ENCODE assay signal across 15 cellular contexts in the genomic region with DNA sequence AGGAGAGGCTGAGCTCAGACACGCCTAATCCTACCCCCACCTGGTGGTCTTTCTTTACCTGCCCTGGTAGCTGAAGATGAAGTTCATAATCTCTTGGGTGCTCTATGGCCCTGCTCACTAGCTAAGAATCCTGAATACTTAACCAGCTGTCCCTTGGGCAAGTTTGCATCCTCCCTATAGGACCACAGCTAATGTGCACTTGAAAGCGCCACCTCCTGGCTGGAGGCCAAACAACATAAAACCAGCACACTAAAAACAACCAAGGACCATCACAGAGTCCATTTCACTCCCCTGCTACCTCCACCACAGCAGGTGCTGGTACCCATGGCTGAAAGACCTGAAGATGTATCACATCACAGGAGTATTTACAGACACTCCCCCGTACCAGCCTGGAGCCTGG.
DNase-seq lines count a peak whose midpoint lies in the region; ATAC-seq and TF ChIP-seq lines count a peak whose summit lies in the region.
"Had no signal": no experiment of that assay in that cellular context is flagged by ENCODE, and none has a peak within 500 bp of the region (broad histone marks: within the 10 kb centered on the region; RNA-seq: fewer than 3 reads in every experiment).

No MANE protein-coding gene starts in this region.

- DNase-seq in stimulated activated CD4-positive, alpha-beta T cell treated with anti-CD3 and anti-CD28 coated beads, Interleukin-1b, Interleukin-23, amount 100 ng/mL, for 48 hours: peak; percentile 16
- no peak for DNase-seq in stimulated activated CD4-positive, alpha-beta T cell treated with anti-CD3 and anti-CD28 coated beads, Interleukin-12 subunit alpha, Interleukin-12 subunit beta, amount 100 ng/mL, for 4 hours
- DNase-seq in H9: no peak
- DNase-seq in activated CD4-positive, alpha-beta T cell treated with anti-CD3 and anti-CD28 coated beads, Interleukin-2, amount 50 U/mL, for 48 hours: peak; percentile 12 to 32
- peak; percentile 48 for DNase-seq in stimulated activated CD8-positive, alpha-beta memory T cell treated with anti-CD3 and anti-CD28 coated beads, Interleukin-4, amount 100 ng/mL, for 48 hours
- DNase-seq: amygdala, NCI-H1694 treated with DMSO at 0.1 percent for 48 hours, NCI-H526 treated with DMSO at 0.1 percent for 48 hours had no signal

- H3K27me3 Mint-ChIP-seq in H9 (ENCODE audit: low read depth): no peaks in the 10 kb centered on the region; the same call in 1 of the 2 replicates

- H4K91ac ChIP-seq in H9 (ENCODE audit: insufficient read length, low read depth, low read length): no peak overlapping the region

- no peaks in the 10 kb centered on the region for H4K20me1 ChIP-seq in H9 (ENCODE audit: control insufficient read depth, insufficient read depth, insufficient read length)

- no peaks in the 10 kb centered on the region for H3K4me1 Mint-ChIP-seq in H9
- H3K4me1 Mint-ChIP-seq: CD4-positive, CD25-positive, alpha-beta regulatory T cell had no signal

- H3K18ac ChIP-seq in H9 (ENCODE audit: insufficient read length, low read depth, low read length): no peak overlapping the region

- WGBS in H9 (ENCODE audit: extremely low coverage, insufficient read length, low lambda C conversion rate): no CpG with 5 or more reads among the region's 3 CpGs

- H3K27me3 ChIP-seq in H9 (ENCODE audit: insufficient read depth, low read length): no peaks in the 10 kb centered on the region
- H3K27me3 ChIP-seq: SJSA1, suprapubic skin had no signal

- no peak overlapping the region for H3K14ac ChIP-seq in H9 (ENCODE audit: insufficient read depth, low read length)

- H3K36me3 Mint-ChIP-seq in H9 (ENCODE audit: insufficient read depth in 1 of 3, low read depth in 3 of 3): peaks cover 2 to 15% (median 11%) of the 10 kb centered on the region in 3 experiments; a peak in 6 of 7 replicates
- H3K36me3 Mint-ChIP-seq: CD4-positive, CD25-positive, alpha-beta regulatory T cell had no signal

- H2BK15ac ChIP-seq in H9 (ENCODE audit: low read depth, low read length): no peak overlapping the region

- H3K79me1 ChIP-seq in H9 (ENCODE audit: insufficient read depth, low read depth, low read length, poor library complexity, severe bottlenecking): no peaks in the 10 kb centered on the region

- H3K27ac Mint-ChIP-seq in H9: no peak overlapping the region
- H3K27ac Mint-ChIP-seq: CD4-positive, CD25-positive, alpha-beta regulatory T cell had no signal

- H3K27ac ChIP-seq in H9 (ENCODE audit: insufficient read length, low read depth, low read length): no peak overlapping the region
- H3K27ac ChIP-seq: coronary artery, SJSA1, suprapubic skin had no signal

- no peaks in the 10 kb centered on the region for H3K4me1 ChIP-seq in H9 (ENCODE audit: insufficient read depth, low read length)
- H3K4me1 ChIP-seq: SJSA1, suprapubic skin had no signal

- H3K4me3 Mint-ChIP-seq in H9: no peak overlapping the region

- no peaks in the 10 kb centered on the region for H3K79me2 ChIP-seq in H9 (ENCODE audit: insufficient read depth, low read length)

- no peak overlapping the region for H2BK120ac ChIP-seq in H9 (ENCODE audit: low read depth, low read length, poor library complexity, severe bottlenecking)

- peak; percentile 56; the same call in 2 of the 3 replicates for TF ChIP-seq CTCF in H9 (conservative IDR thresholded peaks at IDR 0.05)

- no peak overlapping the region for H4K5ac ChIP-seq in H9 (ENCODE audit: insufficient read length, low read depth, low read length)

- no peaks in the 10 kb centered on the region for H3K23me2 ChIP-seq in H9 (ENCODE audit: insufficient read length, low read depth, low read length, poor library complexity, severe bottlenecking)

- H4K8ac ChIP-seq in H9 (replicated peaks; ENCODE audit: insufficient read length, low read depth, low read length): no peak overlapping the region

- H2BK12ac ChIP-seq in H9 (ENCODE audit: insufficient read length, low read depth, low read length): no peak overlapping the region

- no peak overlapping the region for H3K4ac ChIP-seq in H9 (ENCODE audit: low read depth, low read length)

- H3K9me3 Mint-ChIP-seq in H9: peaks cover 30 to 37% of the 10 kb centered on the region in 2 experiments

- H2BK20ac ChIP-seq in H9 (ENCODE audit: low read depth, low read length, poor library complexity, severe bottlenecking): no peak overlapping the region

- H3T11ph ChIP-seq in H9 (ENCODE audit: low read length): no peak overlapping the region

- H2BK5ac ChIP-seq in H9 (ENCODE audit: insufficient read length, low read length): no peak overlapping the region

- H3K23ac ChIP-seq in H9 (ENCODE audit: insufficient read length, low read depth, low read length): no peak overlapping the region

- H3K56ac ChIP-seq in H9 (ENCODE audit: insufficient read length, low read depth, low read length): no peak overlapping the region

- no peak overlapping the region for H3K4me2 ChIP-seq in H9 (ENCODE audit: insufficient read depth, insufficient read length, low read length)

- ATAC-seq in HG02623 (IDR thresholded peaks at IDR 0.05; ENCODE audit: unreplicated experiment): no peak
- no peak for ATAC-seq in HG02588 (IDR thresholded peaks at IDR 0.05; ENCODE audit: unreplicated experiment)
- ATAC-seq in HG03108 (IDR thresholded peaks at IDR 0.05; ENCODE audit: unreplicated experiment): no peak

- H2AK5ac ChIP-seq in H9 (ENCODE audit: insufficient read length, low read length): no peak overlapping the region

- no peaks in the 10 kb centered on the region for H3K9me3 ChIP-seq in H9 (ENCODE audit: control insufficient read depth, low read depth, low read length)
- H3K9me3 ChIP-seq: SJSA1, suprapubic skin had no signal

- H3K9ac ChIP-seq in H9 (ENCODE audit: extremely low read depth, insufficient read length, low read length): no peak overlapping the region

- H2AFZ ChIP-seq in H9 (ENCODE audit: low read length): no peak overlapping the region

Comparison
In these comparisons a context has a peak if more than half of its experiments do, and no peak if none do; other contexts are left out.
1. DNase-seq: peak in stimulated activated CD4-positive, alpha-beta T cell treated with anti-CD3 and anti-CD28 coated beads, Interleukin-1b, Interleukin-23, amount 100 ng/mL, for 48 hours (single experiment), activated CD4-positive, alpha-beta T cell treated with anti-CD3 and anti-CD28 coated beads, Interleukin-2, amount 50 U/mL, for 48 hours (2 of 2) and stimulated activated CD8-positive, alpha-beta memory T cell treated with anti-CD3 and anti-CD28 coated beads, Interleukin-4, amount 100 ng/mL, for 48 hours (single experiment); none in stimulated activated CD4-positive, alpha-beta T cell treated with anti-CD3 and anti-CD28 coated beads, Interleukin-12 subunit alpha, Interleukin-12 subunit beta, amount 100 ng/mL, for 4 hours (single experiment) and H9 (single experiment).